ENCODE assay signal across 20 cellular contexts in genomic region chr6:29414588-29414987, GRCh38. TPM values are rescaled to one million over a fixed set of nuclear protein-coding genes. Genes with fewer than 3 reads are reported as not detected.
DNase-seq lines count a peak whose midpoint lies in the region; ATAC-seq, FAIRE-seq and TF ChIP-seq lines count a peak whose summit lies in the region.
"Had no signal": no experiment of that assay in that cellular context is flagged by ENCODE, and none has a peak within 500 bp of the region (broad histone marks: within the 10 kb centered on the region; RNA-seq: fewer than 3 reads in every experiment).

TSS of gene OR12D1 (plus strand) at chr6:29414928.

- no peak for ATAC-seq in GM21447 (IDR thresholded peaks at IDR 0.05; ENCODE audit: unreplicated experiment)
- ATAC-seq: effector memory CD8-positive, alpha-beta T cell had no signal

- TF ChIP-seq CTCF in epithelial cell of esophagus (IDR thresholded peaks at IDR 0.05; ENCODE audit: insufficient read depth, low read depth, low read length, missing control alignments) (peak; percentile 46), neural crest cell (conservative IDR thresholded peaks at IDR 0.05) (peak; percentile 29)

- no peak for FAIRE-seq in RCC 7860 (lab: Jason Lieb, UNC)

- H3K27ac Mint-ChIP-seq in neural crest cell (ENCODE audit: unreplicated experiment): no peak within 1 kb of the TSS
- H3K27ac Mint-ChIP-seq: activated CD4-positive, alpha-beta T cell treated with anti-CD3 and anti-CD28 coated beads, Interleukin-2, amount 10 ng/mL, durations not matched to agents 24 days and 14 days; effector memory CD8-positive, alpha-beta T cell had no signal

- peaks cover 25% of the 10 kb centered on the region for H3K27me3 Mint-ChIP-seq in neural crest cell (ENCODE audit: low read depth)

- peaks cover 3% of the 10 kb centered on the region for H3K36me3 Mint-ChIP-seq in neural crest cell (ENCODE audit: low read depth)

- peaks cover 15% of the 10 kb centered on the region for H3K9me3 Mint-ChIP-seq in neural crest cell

- no peak within 1 kb of the TSS for H3K4me3 ChIP-seq in epithelial cell of esophagus (ENCODE audit: low read length)
- H3K4me3 ChIP-seq: cardiac muscle cell, testis had no signal

- H3K4me3 Mint-ChIP-seq in neural crest cell: no peak within 1 kb of the TSS
- H3K4me3 Mint-ChIP-seq: activated CD4-positive, alpha-beta T cell treated with anti-CD3 and anti-CD28 coated beads, Interleukin-2, amount 10 ng/mL, durations not matched to agents 24 days and 14 days; effector memory CD8-positive, alpha-beta T cell had no signal

- peak; percentile 21 for DNase-seq in EL
- peak; percentile 5 for DNase-seq in RCC 7860 (ENCODE audit: low spot score)
- peak; percentile 66 for DNase-seq in epithelial cell of esophagus (ENCODE audit: low read depth)
- DNase-seq in neural crest cell (ENCODE audit: low read depth, low spot score): no peak
- no peak for DNase-seq in NCI-H146 treated with DMSO at 0.1 percent for 48 hours (lab: John Stamatoyannopoulos, UW; ENCODE audit: unreplicated experiment)
- no peak for DNase-seq in DMS153 treated with DMSO at 0.1 percent for 48 hours (lab: John Stamatoyannopoulos, UW; ENCODE audit: unreplicated experiment)
- DNase-seq in putamen (ENCODE audit: low spot score): no peak
- DNase-seq: activated CD4-positive, alpha-beta T cell treated with anti-CD3 and anti-CD28 coated beads, Interleukin-2, amount 10 ng/mL, durations not matched to agents 24 days and 14 days; activated naive CD4-positive, alpha-beta T cell treated with anti-CD3 and anti-CD28 coated beads, Interleukin-2, amount 50 U/mL, for 16 hours; activated T-cell treated with anti-CD3 and anti-CD28 coated beads for 4 hours; DND-41; effector memory CD8-positive, alpha-beta T cell; NCI-H2029 treated with DMSO at 0.1 percent for 48 hours; stimulated activated CD4-positive, alpha-beta T cell treated with anti-CD3 and anti-CD28 coated beads, Interleukin-4, amount 100 ng/mL, for 24 hours; testis had no signal

- H3K4me1 Mint-ChIP-seq in neural crest cell: no peaks in the 10 kb centered on the region
- H3K4me1 Mint-ChIP-seq: activated CD4-positive, alpha-beta T cell treated with anti-CD3 and anti-CD28 coated beads, Interleukin-2, amount 10 ng/mL, durations not matched to agents 24 days and 14 days had no signal

RNA-seq across cellular contexts. Expression of gene OR12D1, which starts in this region (rescaled TPM):
- not detected in 2 replicates for total RNA-seq in neural crest cell
- total RNA-seq: activated CD4-positive, alpha-beta T cell treated with anti-CD3 and anti-CD28 coated beads, Interleukin-2, amount 10 ng/mL, durations not matched to agents 24 days and 14 days; cardiac muscle cell; mesenteric fat pad; RPMI7951; T-helper 2 cell treated with Interferon-gamma antibody and Interleukin-4, amounts not matched to agents 100 ng/mL and 5 ng/mL, for 36 hours; testis had no signal

Comparison
In these comparisons a context has a peak if more than half of its experiments do, and no peak if none do; other contexts are left out.
1. DNase-seq: peak in EL (single experiment), RCC 7860 (single experiment) and epithelial cell of esophagus (single experiment); none in neural crest cell (single experiment), NCI-H146 treated with DMSO at 0.1 percent for 48 hours (single experiment), DMS153 treated with DMSO at 0.1 percent for 48 hours (single experiment) and putamen (single experiment).